In genomic region chrX:133648594-133648993, GRCh38 we compare ENCODE assay signal across 15 cellular contexts.
A peak's percentile ranks its signal among the peaks of the same experiment; 100 is the strongest.
DNase-seq lines count a peak whose midpoint lies in the region; ATAC-seq and TF ChIP-seq lines count a peak whose summit lies in the region.
"Had no signal": no experiment of that assay in that cellular context is flagged by ENCODE, and none has a peak within 500 bp of the region (broad histone marks: within the 10 kb centered on the region; RNA-seq: fewer than 3 reads in every experiment).

No MANE protein-coding gene starts in this region.

- H2AK5ac ChIP-seq in mesendoderm (ENCODE audit: low read length): no peak overlapping the region

- peaks cover 50% of the 10 kb centered on the region for H3K4me1 Mint-ChIP-seq in WTC11
- H3K4me1 Mint-ChIP-seq in CD8-positive, alpha-beta memory T cell: no peaks in the 10 kb centered on the region
- H3K4me1 Mint-ChIP-seq: CD4-positive, CD25-positive, alpha-beta regulatory T cell had no signal

- no peak overlapping the region for H3K23ac ChIP-seq in mesendoderm (ENCODE audit: low read length)

- no peaks in the 10 kb centered on the region for H4K20me1 ChIP-seq in osteoblast (ENCODE audit: insufficient read depth, low read length)

- peak overlapping the region; percentile 22 for H3K18ac ChIP-seq in mesendoderm (ENCODE audit: low read length)

- H3K9ac ChIP-seq in mesendoderm (ENCODE audit: low read length): no peak overlapping the region

- H3K36me3 Mint-ChIP-seq in WTC11: no peaks in the 10 kb centered on the region
- no peaks in the 10 kb centered on the region for H3K36me3 Mint-ChIP-seq in CD8-positive, alpha-beta memory T cell
- H3K36me3 Mint-ChIP-seq: CD4-positive, CD25-positive, alpha-beta regulatory T cell had no signal

- H3K4me3 Mint-ChIP-seq in WTC11: no peak overlapping the region
- H3K4me3 Mint-ChIP-seq in CD8-positive, alpha-beta memory T cell: no peak overlapping the region
- H3K4me3 Mint-ChIP-seq: CD4-positive, CD25-positive, alpha-beta regulatory T cell; HFFc6 had no signal

- no peak for DNase-seq in WTC11 (ENCODE audit: low spot score)
- no peak for DNase-seq in mesendoderm
- DNase-seq in osteoblast (ENCODE audit: insufficient read length, low spot score, missing footprints): peak; percentile 26
- DNase-seq in NCI-H146 (lab: John Stamatoyannopoulos, UW): no peak
- DNase-seq in CD8-positive, alpha-beta memory T cell: no peak
- DNase-seq in RKO (ENCODE audit: low spot score): no peak
- DNase-seq: ACHN; BE2C; C1 segment of cervical spinal cord; Caco-2; CD4-positive, CD25-positive, alpha-beta regulatory T cell; HFFc6 had no signal

- H2BK5ac ChIP-seq in mesendoderm (ENCODE audit: low read length): no peak overlapping the region

- H3K36me3 ChIP-seq in mesendoderm (ENCODE audit: control insufficient read depth, insufficient read depth, low read length) (no peaks in the 10 kb centered on the region), osteoblast (ENCODE audit: insufficient read depth, low read length) (no peaks in the 10 kb centered on the region)
- H3K36me3 ChIP-seq in CD8-positive, alpha-beta memory T cell (ENCODE audit: insufficient read depth, low read length): no peaks in the 10 kb centered on the region
- H3K36me3 ChIP-seq: BE2C had no signal

- H3K27me3 Mint-ChIP-seq in WTC11 (ENCODE audit: low read depth): no peaks in the 10 kb centered on the region
- peaks cover 0 to 4% of the 10 kb centered on the region in 2 donors for H3K27me3 Mint-ChIP-seq in CD8-positive, alpha-beta memory T cell
- H3K27me3 Mint-ChIP-seq: CD4-positive, CD25-positive, alpha-beta regulatory T cell had no signal

- no peaks in the 10 kb centered on the region for H3K9me3 ChIP-seq in osteoblast (ENCODE audit: low read depth, low read length)
- H3K9me3 ChIP-seq in CD8-positive, alpha-beta memory T cell (ENCODE audit: low read length): no peaks in the 10 kb centered on the region
- H3K9me3 ChIP-seq: BE2C, Caco-2 had no signal

- H3K79me2 ChIP-seq in mesendoderm (ENCODE audit: control insufficient read depth, insufficient read depth, low read length) (no peaks in the 10 kb centered on the region), osteoblast (ENCODE audit: insufficient read depth, low read length) (no peaks in the 10 kb centered on the region)

- no peak overlapping the region for H2BK120ac ChIP-seq in mesendoderm (ENCODE audit: low read depth, low read length)

- no peak overlapping the region for H4K8ac ChIP-seq in mesendoderm (ENCODE audit: low read depth, low read length)

- H3K27ac ChIP-seq in mesendoderm (ENCODE audit: low read depth, low read length) (no peak overlapping the region), osteoblast (ENCODE audit: low read depth, low read length) (no peak overlapping the region)
- H3K27ac ChIP-seq in CD8-positive, alpha-beta memory T cell (ENCODE audit: low read depth, low read length): no peak overlapping the region
- H3K27ac ChIP-seq: HL-60 had no signal

- no peak overlapping the region for H3K56ac ChIP-seq in mesendoderm (ENCODE audit: low read length)

- H3K4ac ChIP-seq in mesendoderm (ENCODE audit: low read depth, low read length): no peak overlapping the region

- POLR2A ChIA-PET in WTC11 (lab: Charles Lee): no interaction called here
- POLR2A ChIA-PET in CD8-positive, alpha-beta memory T cell (lab: Charles Lee): no interaction called here

- ATAC-seq in WTC11 (no peak), HG02973 (IDR thresholded peaks at IDR 0.05; ENCODE audit: unreplicated experiment) (no peak)
- ATAC-seq: HCT116 had no signal

- no CpG with 5 or more reads among the region's 4 CpGs for WGBS in mesendoderm (ENCODE audit: extremely low coverage, insufficient coverage, low lambda C conversion rate)

- H3K27ac Mint-ChIP-seq in WTC11: peak overlapping the region; percentile 61; the same call in 1 of the 2 replicates
- H3K27ac Mint-ChIP-seq in CD8-positive, alpha-beta memory T cell: no peak overlapping the region
- H3K27ac Mint-ChIP-seq: CD4-positive, CD25-positive, alpha-beta regulatory T cell; HFFc6 had no signal

- H3K4me3 ChIP-seq in mesendoderm (ENCODE audit: low read length): no peak overlapping the region
- H3K4me3 ChIP-seq in osteoblast (ENCODE audit: insufficient read depth, low read length): no peak overlapping the region
- H3K4me3 ChIP-seq in CD8-positive, alpha-beta memory T cell (ENCODE audit: low read length): no peak overlapping the region

- H3K4me1 ChIP-seq in mesendoderm (ENCODE audit: control insufficient read depth, low read depth, low read length) (no peaks in the 10 kb centered on the region), osteoblast (ENCODE audit: insufficient read depth, low read length) (peaks cover 7% of the 10 kb centered on the region)
- no peaks in the 10 kb centered on the region for H3K4me1 ChIP-seq in CD8-positive, alpha-beta memory T cell (ENCODE audit: insufficient read depth, low read length)
- H3K4me1 ChIP-seq: BE2C, Caco-2 had no signal

- no peak overlapping the region for H4K5ac ChIP-seq in mesendoderm (ENCODE audit: low read length)

- H2BK15ac ChIP-seq in mesendoderm (replicated peaks; ENCODE audit: low read depth): no peak overlapping the region

- TF ChIP-seq CTCF in WTC11 (IDR thresholded peaks at IDR 0.05) (no peak), osteoblast (IDR thresholded peaks at IDR 0.05; ENCODE audit: extremely low read depth, low read depth, low read length) (no peak)

- H3K4me2 ChIP-seq in mesendoderm (ENCODE audit: low read length) (no peak overlapping the region), osteoblast (ENCODE audit: insufficient read depth, low read length) (no peak overlapping the region)

- no peaks in the 10 kb centered on the region for H3K9me3 Mint-ChIP-seq in WTC11
- H3K9me3 Mint-ChIP-seq in CD8-positive, alpha-beta memory T cell: no peaks in the 10 kb centered on the region
- H3K9me3 Mint-ChIP-seq: CD4-positive, CD25-positive, alpha-beta regulatory T cell had no signal

- CTCF ChIA-PET in WTC11 (lab: Charles Lee): interaction anchor here (0.7 to 1.8 kb wide), 4 partner anchors 17 to 300 kb away, joined by 3 to 10 read pairs (median 7); no protein-coding TSS in a partner anchor
- CTCF ChIA-PET in CD8-positive, alpha-beta memory T cell (lab: Charles Lee): no interaction called here

- no peaks in the 10 kb centered on the region for H3K27me3 ChIP-seq in mesendoderm (ENCODE audit: insufficient read depth, low read length, poor library complexity)
- no peaks in the 10 kb centered on the region for H3K27me3 ChIP-seq in osteoblast (ENCODE audit: insufficient read depth, low read length)
- no peaks in the 10 kb centered on the region for H3K27me3 ChIP-seq in CD8-positive, alpha-beta memory T cell (ENCODE audit: insufficient read depth, low read length, poor library complexity, severe bottlenecking)
- H3K27me3 ChIP-seq: BE2C had no signal

- H3K79me1 ChIP-seq in mesendoderm (ENCODE audit: low read length): no peaks in the 10 kb centered on the region

- no peak overlapping the region for H2AFZ ChIP-seq in osteoblast (ENCODE audit: low read length)

TF ChIP-seq in WTC11, 78 proteins besides CTCF, POLR2A, EP300 and RAD21:
- TF ChIP-seq MLX (CRISPR knock-in tag; IDR thresholded peaks at IDR 0.05): no peak
- TF ChIP-seq ZNF263 (CRISPR knock-in tag; IDR thresholded peaks at IDR 0.05; ENCODE audit: low read depth): no peak
- TF ChIP-seq ARID4B (CRISPR knock-in tag; IDR thresholded peaks at IDR 0.05; ENCODE audit: borderline replicate concordance): no peak
- TF ChIP-seq ATF1 (CRISPR knock-in tag; IDR thresholded peaks at IDR 0.05): no peak
- TF ChIP-seq CDX4 (CRISPR knock-in tag; IDR thresholded peaks at IDR 0.05; ENCODE audit: borderline replicate concordance): no peak
- TF ChIP-seq SP1 (CRISPR knock-in tag; conservative IDR thresholded peaks at IDR 0.05): no peak
